2 cellular contexts compared by ENCODE assay signal in the genomic region with DNA sequence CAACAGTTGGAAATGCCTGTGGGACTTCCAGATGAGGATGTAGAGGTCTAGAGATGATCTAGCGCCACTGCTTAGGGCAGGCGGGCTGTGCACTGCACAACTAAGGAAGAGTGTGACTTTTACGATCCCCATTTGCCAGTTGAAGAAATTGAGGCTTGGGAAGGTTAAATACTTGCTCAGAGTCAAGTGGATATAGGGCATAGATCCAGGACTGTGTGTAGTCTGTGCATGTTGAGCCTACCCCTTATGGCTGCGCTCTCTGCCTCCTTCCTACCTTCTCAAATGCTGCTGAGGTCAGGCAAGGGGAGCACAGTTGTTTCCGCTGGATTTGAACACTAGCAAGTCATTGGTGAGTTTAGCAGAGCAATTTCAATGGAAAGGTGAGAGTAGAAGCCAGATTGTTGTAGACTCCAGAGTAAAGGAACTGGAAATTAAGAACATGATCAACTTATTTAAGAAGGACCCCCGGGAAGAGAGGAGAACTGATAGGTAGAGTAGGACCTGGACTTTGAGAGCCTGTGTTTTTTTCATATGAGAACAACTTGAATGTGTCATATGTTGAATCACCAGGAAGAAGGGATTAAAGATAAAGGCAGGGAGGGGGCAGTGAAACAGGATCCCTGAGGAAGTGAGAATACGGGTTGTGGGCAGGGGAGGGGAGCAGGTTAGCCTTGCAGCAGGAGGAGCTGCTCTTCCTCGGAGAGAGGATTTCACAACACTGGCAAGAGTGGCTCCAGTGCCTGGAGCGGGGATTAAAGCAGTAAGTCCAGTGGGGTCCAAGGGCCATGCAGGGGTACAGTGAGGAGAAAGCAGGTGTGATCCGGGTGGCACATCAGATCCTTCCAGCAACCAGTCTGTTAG.
TF ChIP-seq lines count a peak whose summit lies in the region.

No MANE protein-coding gene starts in this region.

TF ChIP-seq in GM23338, 12 proteins besides CTCF, POLR2A, EP300 and RAD21 (continued from another document):
- TF ChIP-seq ETS1 (IDR thresholded peaks at IDR 0.05) = no peak
- TF ChIP-seq, protein P1, sequence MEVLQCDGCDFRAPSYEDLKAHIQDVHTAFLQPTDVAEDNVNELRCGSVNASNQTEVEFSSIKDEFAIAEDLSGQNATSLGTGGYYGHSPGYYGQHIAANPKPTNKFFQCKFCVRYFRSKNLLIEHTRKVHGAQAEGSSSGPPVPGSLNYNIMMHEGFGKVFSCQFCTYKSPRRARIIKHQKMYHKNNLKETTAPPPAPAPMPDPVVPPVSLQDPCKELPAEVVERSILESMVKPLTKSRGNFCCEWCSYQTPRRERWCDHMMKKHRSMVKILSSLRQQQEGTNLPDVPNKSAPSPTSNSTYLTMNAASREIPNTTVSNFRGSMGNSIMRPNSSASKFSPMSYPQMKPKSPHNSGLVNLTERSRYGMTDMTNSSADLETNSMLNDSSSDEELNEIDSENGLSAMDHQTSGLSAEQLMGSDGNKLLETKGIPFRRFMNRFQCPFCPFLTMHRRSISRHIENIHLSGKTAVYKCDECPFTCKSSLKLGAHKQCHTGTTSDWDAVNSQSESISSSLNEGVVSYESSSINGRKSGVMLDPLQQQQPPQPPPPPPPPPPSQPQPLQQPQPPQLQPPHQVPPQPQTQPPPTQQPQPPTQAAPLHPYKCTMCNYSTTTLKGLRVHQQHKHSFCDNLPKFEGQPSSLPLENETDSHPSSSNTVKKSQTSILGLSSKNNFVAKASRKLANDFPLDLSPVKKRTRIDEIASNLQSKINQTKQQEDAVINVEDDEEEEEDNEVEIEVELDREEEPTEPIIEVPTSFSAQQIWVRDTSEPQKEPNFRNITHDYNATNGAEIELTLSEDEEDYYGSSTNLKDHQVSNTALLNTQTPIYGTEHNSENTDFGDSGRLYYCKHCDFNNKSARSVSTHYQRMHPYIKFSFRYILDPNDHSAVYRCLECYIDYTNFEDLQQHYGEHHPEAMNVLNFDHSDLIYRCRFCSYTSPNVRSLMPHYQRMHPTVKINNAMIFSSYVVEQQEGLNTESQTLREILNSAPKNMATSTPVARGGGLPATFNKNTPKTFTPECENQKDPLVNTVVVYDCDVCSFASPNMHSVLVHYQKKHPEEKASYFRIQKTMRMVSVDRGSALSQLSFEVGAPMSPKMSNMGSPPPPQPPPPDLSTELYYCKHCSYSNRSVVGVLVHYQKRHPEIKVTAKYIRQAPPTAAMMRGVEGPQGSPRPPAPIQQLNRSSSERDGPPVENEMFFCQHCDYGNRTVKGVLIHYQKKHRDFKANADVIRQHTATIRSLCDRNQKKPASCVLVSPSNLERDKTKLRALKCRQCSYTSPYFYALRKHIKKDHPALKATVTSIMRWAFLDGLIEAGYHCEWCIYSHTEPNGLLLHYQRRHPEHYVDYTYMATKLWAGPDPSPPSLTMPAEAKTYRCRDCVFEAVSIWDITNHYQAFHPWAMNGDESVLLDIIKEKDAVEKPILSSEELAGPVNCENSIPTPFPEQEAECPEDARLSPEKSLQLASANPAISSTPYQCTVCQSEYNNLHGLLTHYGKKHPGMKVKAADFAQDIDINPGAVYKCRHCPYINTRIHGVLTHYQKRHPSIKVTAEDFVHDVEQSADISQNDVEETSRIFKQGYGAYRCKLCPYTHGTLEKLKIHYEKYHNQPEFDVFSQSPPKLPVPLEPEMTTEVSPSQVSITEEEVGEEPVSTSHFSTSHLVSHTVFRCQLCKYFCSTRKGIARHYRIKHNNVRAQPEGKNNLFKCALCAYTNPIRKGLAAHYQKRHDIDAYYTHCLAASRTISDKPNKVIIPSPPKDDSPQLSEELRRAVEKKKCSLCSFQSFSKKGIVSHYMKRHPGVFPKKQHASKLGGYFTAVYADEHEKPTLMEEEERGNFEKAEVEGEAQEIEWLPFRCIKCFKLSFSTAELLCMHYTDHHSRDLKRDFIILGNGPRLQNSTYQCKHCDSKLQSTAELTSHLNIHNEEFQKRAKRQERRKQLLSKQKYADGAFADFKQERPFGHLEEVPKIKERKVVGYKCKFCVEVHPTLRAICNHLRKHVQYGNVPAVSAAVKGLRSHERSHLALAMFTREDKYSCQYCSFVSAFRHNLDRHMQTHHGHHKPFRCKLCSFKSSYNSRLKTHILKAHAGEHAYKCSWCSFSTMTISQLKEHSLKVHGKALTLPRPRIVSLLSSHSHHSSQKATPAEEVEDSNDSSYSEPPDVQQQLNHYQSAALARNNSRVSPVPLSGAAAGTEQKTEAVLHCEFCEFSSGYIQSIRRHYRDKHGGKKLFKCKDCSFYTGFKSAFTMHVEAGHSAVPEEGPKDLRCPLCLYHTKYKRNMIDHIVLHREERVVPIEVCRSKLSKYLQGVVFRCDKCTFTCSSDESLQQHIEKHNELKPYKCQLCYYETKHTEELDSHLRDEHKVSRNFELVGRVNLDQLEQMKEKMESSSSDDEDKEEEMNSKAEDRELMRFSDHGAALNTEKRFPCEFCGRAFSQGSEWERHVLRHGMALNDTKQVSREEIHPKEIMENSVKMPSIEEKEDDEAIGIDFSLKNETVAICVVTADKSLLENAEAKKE (CRISPR knock-in tag; IDR thresholded peaks at IDR 0.05) = no peak
- no peak for TF ChIP-seq CREB1 (CRISPR knock-in tag; IDR thresholded peaks at IDR 0.05; ENCODE audit: low read depth)
- no peak for TF ChIP-seq NANOG (IDR thresholded peaks at IDR 0.05; ENCODE audit: borderline replicate concordance)
- no peak for TF ChIP-seq ZNF331 (CRISPR knock-in tag; IDR thresholded peaks at IDR 0.05; ENCODE audit: low read depth)
- TF ChIP-seq POLR2AphosphoS5 (IDR thresholded peaks at IDR 0.05; ENCODE audit: low read depth) = no peak

TF ChIP-seq in SK-N-SH treated with all-trans-retinoic acid at 6 μM for 48 hours, 23 proteins besides CTCF, POLR2A, EP300 and RAD21 (continued from another document):
- TF ChIP-seq POU6F1 (CRISPR knock-in tag; IDR thresholded peaks at IDR 0.05; ENCODE audit: borderline replicate concordance, low read depth) (no peak), PPARA (CRISPR knock-in tag; IDR thresholded peaks at IDR 0.05; ENCODE audit: borderline replicate concordance) (no peak), PATZ1 (CRISPR knock-in tag; IDR thresholded peaks at IDR 0.05; ENCODE audit: borderline replicate concordance) (no peak), OSR1 (CRISPR knock-in tag; IDR thresholded peaks at IDR 0.05) (no peak), ARNTL (CRISPR knock-in tag; IDR thresholded peaks at IDR 0.05; ENCODE audit: borderline replicate concordance, low read depth) (no peak)
- TF ChIP-seq, protein P2, sequence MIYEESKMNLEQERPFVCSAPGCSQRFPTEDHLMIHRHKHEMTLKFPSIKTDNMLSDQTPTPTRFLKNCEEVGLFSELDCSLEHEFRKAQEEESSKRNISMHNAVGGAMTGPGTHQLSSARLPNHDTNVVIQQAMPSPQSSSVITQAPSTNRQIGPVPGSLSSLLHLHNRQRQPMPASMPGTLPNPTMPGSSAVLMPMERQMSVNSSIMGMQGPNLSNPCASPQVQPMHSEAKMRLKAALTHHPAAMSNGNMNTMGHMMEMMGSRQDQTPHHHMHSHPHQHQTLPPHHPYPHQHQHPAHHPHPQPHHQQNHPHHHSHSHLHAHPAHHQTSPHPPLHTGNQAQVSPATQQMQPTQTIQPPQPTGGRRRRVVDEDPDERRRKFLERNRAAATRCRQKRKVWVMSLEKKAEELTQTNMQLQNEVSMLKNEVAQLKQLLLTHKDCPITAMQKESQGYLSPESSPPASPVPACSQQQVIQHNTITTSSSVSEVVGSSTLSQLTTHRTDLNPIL (CRISPR knock-in tag; IDR thresholded peaks at IDR 0.05; ENCODE audit: low read depth) = no peak
